8 cellular contexts compared by ENCODE assay signal in genomic region chr1:205632374-205633169, GRCh38. TPM values are rescaled to one million over a fixed set of nuclear protein-coding genes. Genes with fewer than 3 reads are reported as not detected.
DNase-seq lines count a peak whose midpoint lies in the region; ATAC-seq, FAIRE-seq and TF ChIP-seq lines count a peak whose summit lies in the region.

No MANE protein-coding gene starts in this region.

- intact Hi-C loops in ascending aorta (cut with DNase I) = loop anchor here (1.0 to 10.0 kb wide), 5 partner anchors 40 to 282 kb away; partner anchors contain the start of gene SLC45A3
- intact Hi-C loops in HepG2 (cut with micrococcal nuclease; ENCODE audit: unreplicated experiment) = loop anchor here (1.0 kb wide), 1 partner anchor 40 kb away; no protein-coding TSS in a partner anchor
- intact Hi-C loops in tibial artery (cut with DNase I; ENCODE audit: low total_unique reads) = loop anchor here (1.0 kb wide), 1 partner anchor 40 kb away; no protein-coding TSS in a partner anchor

- H3K27me3 Mint-ChIP-seq in activated CD8-positive, alpha-beta memory T cell treated with anti-CD3 and anti-CD28 coated beads, Interleukin-2, amount 10 ng/mL, durations not matched to agents 7 days and 5 days = peaks cover 13% of the 10 kb centered on the region

- TF ChIP-seq EP300 in HepG2 (IDR thresholded peaks at IDR 0.05; ENCODE audit: low read depth in 2 of 2, low read length in 2 of 2) (no peak), HepG2 (CRISPR knock-in tag; IDR thresholded peaks at IDR 0.05; ENCODE audit: borderline replicate concordance) (no peak)

- TF ChIP-seq RAD21 in HepG2 (CRISPR knock-in tag; IDR thresholded peaks at IDR 0.05) = no peak

- no peaks in the 10 kb centered on the region for H3K27me3 ChIP-seq in ascending aorta
- no peaks in the 10 kb centered on the region; a peak in 1 of 5 replicates for H3K27me3 ChIP-seq in HepG2 (ENCODE audit: control insufficient read depth in 1 of 2, insufficient read depth in 2 of 2, low read length in 2 of 2)
- H3K27me3 ChIP-seq in tibial artery = no peaks in the 10 kb centered on the region

- H3K27ac Mint-ChIP-seq in activated CD8-positive, alpha-beta memory T cell treated with anti-CD3 and anti-CD28 coated beads, Interleukin-2, amount 10 ng/mL, durations not matched to agents 7 days and 5 days = peak overlapping the region; percentile 83

- H3K9me3 ChIP-seq in ascending aorta = no peaks in the 10 kb centered on the region
- no peaks in the 10 kb centered on the region for H3K9me3 ChIP-seq in HepG2 (ENCODE audit: low read length)
- H3K9me3 ChIP-seq in tibial artery = no peaks in the 10 kb centered on the region

- H3K4me3 Mint-ChIP-seq in activated CD8-positive, alpha-beta memory T cell treated with anti-CD3 and anti-CD28 coated beads, Interleukin-2, amount 10 ng/mL, durations not matched to agents 7 days and 5 days = peak overlapping the region; percentile 80

- peak overlapping the region; percentile 82 for H3K9ac ChIP-seq in HepG2 (ENCODE audit: insufficient read depth, low read depth, low read length)

- H3K4me3 ChIP-seq in ascending aorta (peak overlapping the region; percentile 79 to 90), HepG2 (replicated peaks in 1 of 3; ENCODE audit: insufficient read depth in 1 of 3, low read depth in 2 of 3, low read length in 3 of 3) (peak overlapping the region; percentile 64 to 96 (median 95)), tibial artery (peak overlapping the region; percentile 76 to 86)

- peaks cover 14% of the 10 kb centered on the region for H3K36me3 Mint-ChIP-seq in activated CD8-positive, alpha-beta memory T cell treated with anti-CD3 and anti-CD28 coated beads, Interleukin-2, amount 10 ng/mL, durations not matched to agents 7 days and 5 days

- 10% methylated on average over 12 of the region's 12 CpGs for WGBS in HepG2 (ENCODE audit: low lambda C conversion rate)

- peaks cover 31% of the 10 kb centered on the region for H3K79me2 ChIP-seq in HepG2 (ENCODE audit: insufficient read depth, low read length)

- H3K27ac ChIP-seq in ascending aorta (peak overlapping the region; percentile 97 to 98), HepG2 (ENCODE audit: extremely low read length, insufficient read depth, low read length) (peak overlapping the region; percentile 96), tibial artery (peak overlapping the region; percentile 96 to 99)

- no peak for ATAC-seq in activated CD8-positive, alpha-beta memory T cell treated with anti-CD3 and anti-CD28 coated beads, Interleukin-2, amount 10 ng/mL, durations not matched to agents 7 days and 5 days
- ATAC-seq in HepG2 = no peak

- BruUV-seq in HepG2 (replicated peaks; lab: Mats Ljungman, UMichigan) = TSS peak; percentile 89

- in situ Hi-C loops in HepG2 (cut with HindIII; ENCODE audit: extremely low pct_ligation_motif_present, low pct_unique_long_range_greater_than_20kb) (loop anchor here (5.0 kb wide), 1 partner anchor 40 kb away; no protein-coding TSS in a partner anchor), KBM-7 (cut with MboI; ENCODE audit: low pct_unique_long_range_greater_than_20kb, low sequenced_read_pairs) (no loop called here)

- peaks cover 37% of the 10 kb centered on the region for H3K4me1 Mint-ChIP-seq in activated CD8-positive, alpha-beta memory T cell treated with anti-CD3 and anti-CD28 coated beads, Interleukin-2, amount 10 ng/mL, durations not matched to agents 7 days and 5 days

- H3K36me3 ChIP-seq in ascending aorta = no peaks in the 10 kb centered on the region
- H3K36me3 ChIP-seq in HepG2 (replicated peaks in 1 of 2; ENCODE audit: control insufficient read depth in 1 of 2, insufficient read depth in 2 of 2, low read length in 2 of 2) = no peaks in the 10 kb centered on the region
- H3K36me3 ChIP-seq in tibial artery = no peaks in the 10 kb centered on the region

- no peaks in the 10 kb centered on the region for H3K9me3 Mint-ChIP-seq in activated CD8-positive, alpha-beta memory T cell treated with anti-CD3 and anti-CD28 coated beads, Interleukin-2, amount 10 ng/mL, durations not matched to agents 7 days and 5 days (ENCODE audit: low read depth)

- peak overlapping the region; percentile 74 for H2AFZ ChIP-seq in HepG2 (ENCODE audit: low read length)

- H3K4me1 ChIP-seq in ascending aorta (peaks cover 0 to 26% of the 10 kb centered on the region in 2 donors), HepG2 (ENCODE audit: insufficient read depth, low read length) (peaks cover 60% of the 10 kb centered on the region), tibial artery (peaks cover 0 to 51% (median 32%) of the 10 kb centered on the region in 4 donors)

- H3K4me2 ChIP-seq in HepG2 (ENCODE audit: low read depth, low read length) = peak overlapping the region; percentile 90

- no peaks in the 10 kb centered on the region for H4K20me1 ChIP-seq in HepG2 (ENCODE audit: insufficient read depth, low read length)

- POLR2A ChIA-PET in HepG2 (lab: Yijun Ruan, JAX) = interaction anchor here (0.7 to 3.7 kb wide), 25 partner anchors 9 to 331 kb away, joined by 3 to 63 read pairs (median 4); no protein-coding TSS in a partner anchor

- CTCF ChIA-PET in activated CD8-positive, alpha-beta memory T cell treated with anti-CD3 and anti-CD28 coated beads, Interleukin-2, amount 10 ng/mL, durations not matched to agents 7 days and 5 days (lab: Charles Lee) = interaction anchor here (0.6 to 6.9 kb wide), 26 partner anchors 9 to 344 kb away, joined by 3 to 199 read pairs (median 5); partner anchors contain the start of genes RAB29 and SLC45A3
- CTCF ChIA-PET in HepG2 (lab: Yijun Ruan, JAX; ENCODE audit: low intra/inter-chr PET ratio, low total read pairs) = interaction anchor here (2.2 kb wide), 1 partner anchor 41 kb away, joined by 16 read pairs; no protein-coding TSS in a partner anchor

- TF ChIP-seq CTCF in ascending aorta (IDR thresholded peaks at IDR 0.05) (no peak), HepG2 (CRISPR knock-in tag; IDR thresholded peaks at IDR 0.05) (no peak), tibial artery (IDR thresholded peaks at IDR 0.05) (no peak)

- no peak for DNase-seq in activated CD8-positive, alpha-beta memory T cell treated with anti-CD3 and anti-CD28 coated beads, Interleukin-2, amount 10 ng/mL, durations not matched to agents 7 days and 5 days
- DNase-seq in activated CD8-positive, alpha-beta memory T cell treated with anti-CD3 and anti-CD28 coated beads for 24 hours = no peak
- no peak for DNase-seq in ascending aorta (ENCODE audit: low spot score in 2 of 2)
- DNase-seq in HepG2 (ENCODE audit: low spot score) = no peak
- DNase-seq in tibial artery = no peak
- DNase-seq in KBM-7 = no peak
- DNase-seq in anterior cingulate cortex (lab: John Stamatoyannopoulos, UW) = no peak
- no peak for DNase-seq in DMS153 (lab: John Stamatoyannopoulos, UW)

- FAIRE-seq in HepG2 (lab: Jason Lieb, UNC) = no peak

- no peak for TF ChIP-seq POLR2A in HepG2 (IDR thresholded peaks at IDR 0.05; ENCODE audit: insufficient read depth in 1 of 2, low read depth in 2 of 2, low read length in 2 of 2)

RNA-seq across cellular contexts. Expression of gene ELK4, which starts 0.8 kb away (rescaled TPM):
- 10 to 100 TPM; 70.9 to 79.7 TPM for total RNA-seq in activated CD8-positive, alpha-beta memory T cell treated with anti-CD3 and anti-CD28 coated beads, Interleukin-2, amount 10 ng/mL, durations not matched to agents 7 days and 5 days
- total RNA-seq in ascending aorta = 23.7 TPM
- 13.1 and 15.0 TPM in 2 replicates for total RNA-seq in HepG2 (2016; rRNA removed; fragmentation: Illumina TruSeq; extraction: Trizol)
- 17.4 and 18.2 TPM in 2 replicates for total RNA-seq in HepG2 (2016; cell fraction: cytosol; rRNA removed; fragmentation: Illumina TruSeq; extraction: Trizol; ENCODE audit: low read depth)
- 12.5 and 14.4 TPM in 2 replicates for total RNA-seq in HepG2 (2016; cell fraction: insoluble cytoplasmic fraction; rRNA removed; fragmentation: Illumina TruSeq; extraction: Trizol)
- total RNA-seq in HepG2 (2016; cell fraction: membrane; rRNA removed; fragmentation: Illumina TruSeq; extraction: Trizol) = 27.6 and 35.3 TPM in 2 replicates
- total RNA-seq in HepG2 (2016; cell fraction: nucleus; rRNA removed; fragmentation: Illumina TruSeq; extraction: Trizol) = 14.7 and 15.8 TPM in 2 replicates
- polyA plus RNA-seq in HepG2 (2011; rRNA removed) = 6.8 and 8.3 TPM in 2 replicates
- 2.3 and 3.5 TPM in 2 replicates for polyA plus RNA-seq in HepG2 (2011; cell fraction: cytosol; rRNA removed)
- polyA plus RNA-seq in HepG2 (2011; cell fraction: nucleus; rRNA removed) = 11.0 and 12.1 TPM in 2 replicates
- polyA plus RNA-seq in HepG2 (2012) = 9.9 and 11.2 TPM in 2 replicates
- polyA plus RNA-seq in HepG2 (2016; cell fraction: cytosol; fragmentation: Illumina TruSeq; extraction: Trizol; ENCODE audit: low read depth) = 9.0 and 9.8 TPM in 2 replicates
- polyA plus RNA-seq in HepG2 (2016; cell fraction: insoluble cytoplasmic fraction; fragmentation: Illumina TruSeq; extraction: Trizol; ENCODE audit: low read depth) = 12.2 TPM in 2 replicates
- polyA plus RNA-seq in HepG2 (2016; cell fraction: membrane; fragmentation: Illumina TruSeq; extraction: Trizol; ENCODE audit: low read depth) = 15.0 TPM in 2 replicates
- polyA plus RNA-seq in HepG2 (2016; cell fraction: nucleus; fragmentation: Illumina TruSeq; extraction: Trizol; ENCODE audit: insufficient read depth, low read depth) = 20.1 and 20.3 TPM in 2 replicates
- polyA minus RNA-seq in HepG2 (2011; rRNA and poly(A)+ RNA removed; ENCODE audit: low replicate concordance) = 12.0 and 30.8 TPM in 2 replicates
- 11.9 and 12.8 TPM in 2 replicates for polyA minus RNA-seq in HepG2 (2011; cell fraction: cytosol; rRNA and poly(A)+ RNA removed)
- polyA minus RNA-seq in HepG2 (2011; cell fraction: nucleus; rRNA and poly(A)+ RNA removed) = 21.0 and 22.3 TPM in 2 replicates

RNA-seq across cellular contexts. Expression of gene SLC45A3, which starts 47.7 kb away (rescaled TPM):
- total RNA-seq in activated CD8-positive, alpha-beta memory T cell treated with anti-CD3 and anti-CD28 coated beads, Interleukin-2, amount 10 ng/mL, durations not matched to agents 7 days and 5 days = not detected
- 3.4 TPM for total RNA-seq in ascending aorta
- 1.9 and 3.4 TPM in 2 replicates for total RNA-seq in HepG2 (2016; rRNA removed; fragmentation: Illumina TruSeq; extraction: Trizol)
- total RNA-seq in HepG2 (2016; cell fraction: cytosol; rRNA removed; fragmentation: Illumina TruSeq; extraction: Trizol; ENCODE audit: low read depth) = 0.97 and 1.2 TPM in 2 replicates
- 1.8 and 4.0 TPM in 2 replicates for total RNA-seq in HepG2 (2016; cell fraction: insoluble cytoplasmic fraction; rRNA removed; fragmentation: Illumina TruSeq; extraction: Trizol)
- total RNA-seq in HepG2 (2016; cell fraction: membrane; rRNA removed; fragmentation: Illumina TruSeq; extraction: Trizol) = 2.7 and 3.3 TPM in 2 replicates
- total RNA-seq in HepG2 (2016; cell fraction: nucleus; rRNA removed; fragmentation: Illumina TruSeq; extraction: Trizol) = 2.3 and 3.7 TPM in 2 replicates
- polyA plus RNA-seq in HepG2 (2011; rRNA removed) = 4.1 and 7.3 TPM in 2 replicates
- polyA plus RNA-seq in HepG2 (2011; cell fraction: cytosol; rRNA removed) = 4.4 TPM in 2 replicates
- 7.3 and 8.6 TPM in 2 replicates for polyA plus RNA-seq in HepG2 (2011; cell fraction: nucleus; rRNA removed)
- 4.0 and 4.7 TPM in 2 replicates for polyA plus RNA-seq in HepG2 (2012)
- polyA plus RNA-seq in HepG2 (2016; cell fraction: cytosol; fragmentation: Illumina TruSeq; extraction: Trizol; ENCODE audit: low read depth) = 0.65 and 0.73 TPM in 2 replicates
- polyA plus RNA-seq in HepG2 (2016; cell fraction: insoluble cytoplasmic fraction; fragmentation: Illumina TruSeq; extraction: Trizol; ENCODE audit: low read depth) = 2.0 and 2.1 TPM in 2 replicates
- polyA plus RNA-seq in HepG2 (2016; cell fraction: membrane; fragmentation: Illumina TruSeq; extraction: Trizol; ENCODE audit: low read depth) = 2.1 TPM in 2 replicates
- polyA plus RNA-seq in HepG2 (2016; cell fraction: nucleus; fragmentation: Illumina TruSeq; extraction: Trizol; ENCODE audit: insufficient read depth, low read depth) = 5.1 and 6.0 TPM in 2 replicates
- 1.8 and 9.9 TPM in 2 replicates for polyA minus RNA-seq in HepG2 (2011; rRNA and poly(A)+ RNA removed; ENCODE audit: low replicate concordance)
- 3.3 and 3.4 TPM in 2 replicates for polyA minus RNA-seq in HepG2 (2011; cell fraction: cytosol; rRNA and poly(A)+ RNA removed)
- polyA minus RNA-seq in HepG2 (2011; cell fraction: nucleus; rRNA and poly(A)+ RNA removed) = 2.5 and 2.7 TPM in 2 replicates
